Comparison of ENCODE assay signal across 25 cellular contexts in genomic region chrX:20118065-20118824, GRCh38. TPM values are rescaled to one million over a fixed set of nuclear protein-coding genes. Genes with fewer than 3 reads are reported as not detected.
A peak's percentile ranks its signal among the peaks of the same experiment; 100 is the strongest.
DNase-seq lines count a peak whose midpoint lies in the region; ATAC-seq, FAIRE-seq and TF ChIP-seq lines count a peak whose summit lies in the region.
"Had no signal": no experiment of that assay in that cellular context is flagged by ENCODE, and none has a peak within 500 bp of the region (broad histone marks: within the 10 kb centered on the region; RNA-seq: fewer than 3 reads in every experiment).

No MANE protein-coding gene starts in this region.

- H3K27ac ChIP-seq in A549: no peak overlapping the region
- peak overlapping the region; percentile 58 for H3K27ac ChIP-seq in PC-9
- H3K27ac ChIP-seq in RWPE1: no peak overlapping the region
- H3K27ac ChIP-seq: left ventricle myocardium inferior, ovary had no signal

- TF ChIP-seq EP300 in A549 (IDR thresholded peaks at IDR 0.05): no peak

- DNase-seq in A549 (ENCODE audit: low read depth in 1 of 2, low spot score in 1 of 2) (peak in 1 of 2 experiments; percentile 11), Daoy (ENCODE audit: low read depth) (peak; percentile 5), PC-9 (peak; percentile 9 to 54), left kidney (ENCODE audit: low read depth, low spot score) (peak; percentile 19), RWPE1 (ENCODE audit: low spot score) (no peak), foreskin fibroblast (no peak), NCI-H345 (lab: John Stamatoyannopoulos, UW) (no peak)
- DNase-seq: activated CD4-positive, alpha-beta memory T cell treated with anti-CD3 and anti-CD28 coated beads, Interleukin-2, amount 10 ng/mL, durations not matched to agents 7 days and 5 days; activated CD4-positive, CD25-positive, alpha-beta regulatory T cell; activated gamma-delta T cell; CD4-positive, alpha-beta T cell; DND-41; endodermal cell; left ventricle myocardium inferior; midbrain; NCI-H2029 treated with DMSO at 0.1 percent for 48 hours; NCI-H524; ovary; right cardiac atrium; T1000 had no signal

- CTCF ChIA-PET in A549 (lab: Yijun Ruan, JAX) (interaction anchor here (0.9 kb wide), 1 partner anchor 213 kb away, joined by 3 read pairs; no protein-coding TSS in a partner anchor), PC-9 (lab: Charles Lee) (interaction anchor here (0.5 to 0.7 kb wide), 3 partner anchors 312 to 586 kb away, joined by 3 to 4 read pairs (median 3); no protein-coding TSS in a partner anchor), RWPE1 (lab: Yijun Ruan, JAX) (interaction anchor here (0.6 to 0.7 kb wide), 2 partner anchors 150 to 214 kb away, joined by 3 read pairs; no protein-coding TSS in a partner anchor)

- no peaks in the 10 kb centered on the region for H3K36me3 ChIP-seq in PC-9 (ENCODE audit: low read depth)
- H3K36me3 ChIP-seq: left ventricle myocardium inferior, ovary had no signal

- BruUV-seq in PC-9 (replicated peaks; lab: Mats Ljungman, UMichigan): no TSS peak

- H3K79me2 ChIP-seq in PC-9 (ENCODE audit: low read depth): no peaks in the 10 kb centered on the region

- H3K27me3 ChIP-seq in PC-9 (ENCODE audit: insufficient read depth, low read depth): no peaks in the 10 kb centered on the region
- H3K27me3 ChIP-seq: ovary had no signal

- no peak for TF ChIP-seq RAD21 in A549 (conservative IDR thresholded peaks at IDR 0.05 in 1 of 2, IDR thresholded peaks at IDR 0.05 in 1 of 2)

- no peak overlapping the region for H2AFZ ChIP-seq in PC-9

- peak; percentile 32 for FAIRE-seq in A549 (lab: Jason Lieb, UNC)
- FAIRE-seq: GM12892, GM19239, K562, urothelium cell line had no signal

- no peak for ATAC-seq in A549
- ATAC-seq: K562, Right ventricle myocardium inferior had no signal

- no peak for TF ChIP-seq POLR2A in A549 (IDR thresholded peaks at IDR 0.05; ENCODE audit: low read length)

- no peak overlapping the region for H3K4me3 ChIP-seq in A549
- H3K4me3 ChIP-seq in PC-9: no peak overlapping the region
- no peak overlapping the region for H3K4me3 ChIP-seq in foreskin fibroblast (ENCODE audit: low read depth in 1 of 2, low read length in 2 of 2)
- H3K4me3 ChIP-seq: K562, left ventricle myocardium inferior, ovary had no signal

- 44% methylated on average over 12 of the region's 12 CpGs for WGBS in A549 (ENCODE audit: missing lambda C conversion rate)

- H3K4me2 ChIP-seq in A549 (no peak overlapping the region), PC-9 (peak overlapping the region; percentile 54)

- H3K9me3 ChIP-seq in A549: no peaks in the 10 kb centered on the region
- no peaks in the 10 kb centered on the region for H3K9me3 ChIP-seq in PC-9 (ENCODE audit: insufficient read depth, low read depth)
- H3K9me3 ChIP-seq: left ventricle myocardium inferior, ovary had no signal

- H3K4me1 ChIP-seq in A549 (peaks cover 6% of the 10 kb centered on the region; the same call in 1 of the 3 replicates), PC-9 (replicated peaks; ENCODE audit: insufficient read depth) (peaks cover 14% of the 10 kb centered on the region)

- POLR2A ChIA-PET in A549 (lab: Yijun Ruan, JAX): interaction anchor here (1.5 kb wide), 1 partner anchor 24 kb away, joined by 4 read pairs; the partner anchor contains the start of gene EIF1AX
- POLR2A ChIA-PET in PC-9 (lab: Charles Lee; ENCODE audit: unreplicated experiment): interaction anchor here (0.6 kb wide), 1 partner anchor 1119 kb away, joined by 7 read pairs; no protein-coding TSS in a partner anchor
- POLR2A ChIA-PET in RWPE1 (lab: Yijun Ruan, JAX; ENCODE audit: low non-redundant PET): no interaction called here

- H3F3A ChIP-seq in PC-9 (ENCODE audit: insufficient read depth, low read depth): no peaks in the 10 kb centered on the region

- intact Hi-C loops in PC-9 (cut with micrococcal nuclease; ENCODE audit: unreplicated experiment): loop anchor here (10.0 kb wide), 1 partner anchor 213 kb away; no protein-coding TSS in a partner anchor

- no peaks in the 10 kb centered on the region for H3K9me2 ChIP-seq in PC-9 (ENCODE audit: insufficient read depth)

- H4K20me1 ChIP-seq in PC-9 (ENCODE audit: insufficient read depth): no peaks in the 10 kb centered on the region

- TF ChIP-seq CTCF in A549 (IDR thresholded peaks at IDR 0.05): no peak
- TF ChIP-seq CTCF in PC-9 (conservative IDR thresholded peaks at IDR 0.05): no peak
- TF ChIP-seq CTCF in RWPE1 (conservative IDR thresholded peaks at IDR 0.05; ENCODE audit: low read depth): no peak
- TF ChIP-seq CTCF in foreskin fibroblast (IDR thresholded peaks at IDR 0.05; ENCODE audit: low read depth, low read length): no peak

TF ChIP-seq in A549, 52 proteins besides CTCF, POLR2A, EP300 and RAD21 (continues in another document):
- TF ChIP-seq MAZ (IDR thresholded peaks at IDR 0.05; ENCODE audit: borderline replicate concordance, low read depth, low read length) (no peak), MAX (IDR thresholded peaks at IDR 0.05) (no peak), NFE2L2 (conservative IDR thresholded peaks at IDR 0.05; ENCODE audit: low read length) (no peak), RCOR1 (IDR thresholded peaks at IDR 0.05; ENCODE audit: low read depth, low read length) (no peak), E2F6 (IDR thresholded peaks at IDR 0.05; ENCODE audit: borderline replicate concordance, low read depth) (no peak), PBX3 (IDR thresholded peaks at IDR 0.05) (no peak), ZC3H11A (IDR thresholded peaks at IDR 0.05) (no peak), KDM5A (IDR thresholded peaks at IDR 0.05) (no peak), ELK1 (IDR thresholded peaks at IDR 0.05; ENCODE audit: low read depth, low read length) (no peak), RFX5 (IDR thresholded peaks at IDR 0.05) (no peak), RARB (CRISPR knock-in tag; IDR thresholded peaks at IDR 0.05) (no peak), HEYL (CRISPR knock-in tag; IDR thresholded peaks at IDR 0.05) (no peak), BHLHE40 (IDR thresholded peaks at IDR 0.05; ENCODE audit: low read depth, low read length) (no peak), TFCP2L1 (CRISPR knock-in tag; IDR thresholded peaks at IDR 0.05) (no peak), FOSL2 (IDR thresholded peaks at IDR 0.05) (no peak), FOSL2 (CRISPR knock-in tag; IDR thresholded peaks at IDR 0.05) (no peak), NR3C1 (IDR thresholded peaks at IDR 0.05) (no peak)
- TF ChIP-seq, protein P1, sequence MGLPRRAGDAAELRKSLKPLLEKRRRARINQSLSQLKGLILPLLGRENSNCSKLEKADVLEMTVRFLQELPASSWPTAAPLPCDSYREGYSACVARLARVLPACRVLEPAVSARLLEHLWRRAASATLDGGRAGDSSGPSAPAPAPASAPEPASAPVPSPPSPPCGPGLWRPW (IDR thresholded peaks at IDR 0.05): no peak
- TF ChIP-seq, protein P2, sequence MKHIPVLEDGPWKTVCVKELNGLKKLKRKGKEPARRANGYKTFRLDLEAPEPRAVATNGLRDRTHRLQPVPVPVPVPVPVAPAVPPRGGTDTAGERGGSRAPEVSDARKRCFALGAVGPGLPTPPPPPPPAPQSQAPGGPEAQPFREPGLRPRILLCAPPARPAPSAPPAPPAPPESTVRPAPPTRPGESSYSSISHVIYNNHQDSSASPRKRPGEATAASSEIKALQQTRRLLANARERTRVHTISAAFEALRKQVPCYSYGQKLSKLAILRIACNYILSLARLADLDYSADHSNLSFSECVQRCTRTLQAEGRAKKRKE (CRISPR knock-in tag; IDR thresholded peaks at IDR 0.05; ENCODE audit: low read depth): no peak

RNA-seq across cellular contexts. Expression of gene MAP7D2, which starts 1.5 kb away (rescaled TPM):
- 10.1 and 11.6 TPM in 2 replicates for polyA plus RNA-seq in A549 (2011; rRNA removed)
- polyA plus RNA-seq in A549 (2012; cell fraction: cytosol; rRNA removed): 6.4 and 7.6 TPM in 2 replicates
- polyA plus RNA-seq in A549 (2012; cell fraction: nucleus; rRNA removed): 6.1 and 8.0 TPM in 2 replicates
- polyA plus RNA-seq in A549 (2017; fragmentation: RNase III; extraction: RNeasy Plus Mini Kit Qiagen cat#74134 plus additional on column Dnase treatment): 9.4 to 10.1 TPM (median 10.1 TPM) in 3 replicates
- polyA minus RNA-seq in A549 (2011; rRNA and poly(A)+ RNA removed): 3.6 and 4.1 TPM in 2 replicates
- total RNA-seq in Daoy (2014; rRNA removed; shearing (Covaris generic)): 1.7 and 3.7 TPM in 2 replicates
- total RNA-seq in PC-9 (2021): not detected in 2 replicates

RNA-seq across cellular contexts. Expression of gene EIF1AX, which starts 23.4 kb away (rescaled TPM):
- polyA plus RNA-seq in A549 (2011; rRNA removed) (112 and 203 TPM in 2 replicates), A549 (2017; fragmentation: RNase III; extraction: RNeasy Plus Mini Kit Qiagen cat#74134 plus additional on column Dnase treatment) (127 to 134 TPM (median 128 TPM) in 3 replicates)
- 20.3 and 26.1 TPM in 2 replicates for polyA plus RNA-seq in A549 (2012; cell fraction: cytosol; rRNA removed)
- 8.5 and 15.0 TPM in 2 replicates for polyA plus RNA-seq in A549 (2012; cell fraction: nucleus; rRNA removed)
- polyA minus RNA-seq in A549 (2011; rRNA and poly(A)+ RNA removed): 16.1 and 16.4 TPM in 2 replicates
- 47.5 and 52.7 TPM in 2 replicates for total RNA-seq in Daoy (2014; rRNA removed; shearing (Covaris generic))
- total RNA-seq in PC-9 (2021): 77.3 TPM in 2 replicates

Comparison
In these comparisons a context has a peak if more than half of its experiments do, and no peak if none do; other contexts are left out.
1. DNase-seq: peak in Daoy (single experiment), PC-9 (2 of 2) and left kidney (single experiment); none in RWPE1 (single experiment), foreskin fibroblast (0 of 2) and NCI-H345 (single experiment).